In genomic region chrY:13017498-13017897, GRCh38 we compare ENCODE assay signal across 20 cellular contexts.
"Had no signal": no experiment of that assay in that cellular context is flagged by ENCODE, and none has a peak within 500 bp of the region (broad histone marks: within the 10 kb centered on the region; RNA-seq: fewer than 3 reads in every experiment).

No MANE protein-coding gene starts in this region.

- H3K27ac ChIP-seq: gastroesophageal sphincter, left ventricle myocardium inferior, lower lobe of right lung, neural progenitor cell, ovary had no signal

- H3K27me3 ChIP-seq: gastroesophageal sphincter, neural progenitor cell, ovary had no signal

- ATAC-seq: effector memory CD8-positive, alpha-beta T cell; gastroesophageal sphincter; lower lobe of right lung; natural killer cell treated with Interleukin-12 subunit alpha and Interleukin-12 subunit beta and Interleukin-15 and Interleukin-18, amount 100 ng/mL, for 72 hours; right cardiac atrium had no signal

- H3K4me1 ChIP-seq: gastroesophageal sphincter, left ventricle myocardium inferior, lower lobe of right lung, neural progenitor cell had no signal

- DNase-seq: effector memory CD8-positive, alpha-beta T cell; erythroblast; immature natural killer cell; left ventricle myocardium inferior; lower lobe of right lung; mesenchymal stem cell; midbrain; nucleus accumbens; ovary; right cardiac atrium; small intestine; stimulated activated CD4-positive, alpha-beta T cell treated with anti-CD3 and anti-CD28 coated beads, Interleukin-12 subunit alpha, Interleukin-12 subunit beta, amount 100 ng/mL, for 4 hours; stimulated activated CD4-positive, alpha-beta T cell treated with anti-CD3 and anti-CD28 coated beads, Interleukin-2, amount 100 ng/mL, for 48 hours; stimulated activated naive CD4-positive, alpha-beta T cell treated with Interleukin-2 at 50 U/mL for 16 hours; trophoblast cell had no signal

- FAIRE-seq: colon, keratinocyte, small intestine had no signal

- H3K4me3 ChIP-seq: gastroesophageal sphincter, left ventricle myocardium inferior, lower lobe of right lung, neural progenitor cell, ovary had no signal

- H3K9me3 ChIP-seq: gastroesophageal sphincter, left ventricle myocardium inferior, lower lobe of right lung, ovary had no signal

- H3K36me3 ChIP-seq: gastroesophageal sphincter, left ventricle myocardium inferior, lower lobe of right lung, neural progenitor cell, ovary had no signal
